ENCODE assay signal across 1 cellular context in the genomic region with DNA sequence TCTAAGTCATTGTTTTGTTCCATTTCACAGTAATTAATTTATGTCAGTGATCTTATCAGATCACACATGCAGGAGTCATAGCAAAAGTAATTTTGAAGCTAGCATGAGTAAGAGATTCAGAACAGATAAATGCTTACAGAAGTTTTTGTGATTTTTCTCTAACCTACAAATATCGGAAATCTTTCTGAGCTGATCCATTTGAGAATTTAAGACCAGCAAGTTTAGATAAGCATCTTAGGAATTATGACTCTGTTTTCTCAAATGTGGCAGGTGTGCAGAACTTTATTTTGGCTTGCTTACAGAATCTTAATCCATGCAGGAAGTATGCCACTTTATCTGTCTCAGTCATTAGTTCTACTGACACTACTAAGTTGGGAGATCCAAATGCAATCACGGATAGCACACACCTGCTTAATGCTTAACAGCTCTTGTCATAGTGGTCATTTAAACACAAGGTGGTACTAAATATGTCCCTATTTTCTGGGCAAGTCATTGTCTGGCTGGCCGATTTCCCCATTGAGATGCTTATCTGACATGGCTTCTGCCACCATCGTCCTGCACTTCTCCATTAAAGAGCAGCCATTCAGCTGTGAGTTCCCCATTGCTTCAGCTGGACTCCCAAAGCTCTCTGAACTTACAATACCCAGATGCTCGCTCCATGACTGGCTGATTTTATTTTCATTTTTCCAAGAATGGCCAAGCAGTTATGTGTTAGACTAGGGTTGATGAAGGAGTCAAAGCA.
A peak's percentile ranks its signal among the peaks of the same experiment; 100 is the strongest.
TF ChIP-seq lines count a peak whose summit lies in the region.

No MANE protein-coding gene starts in this region.

TF ChIP-seq in SK-N-SH, 30 proteins besides CTCF, POLR2A, EP300 and RAD21 (continued from another document):
- no peak; the same call in 1 of the 2 replicates for TF ChIP-seq ELF1 (IDR thresholded peaks at IDR 0.05)
- TF ChIP-seq FOXJ3 (CRISPR knock-in tag; IDR thresholded peaks at IDR 0.05): no peak
- peak; percentile 80 for TF ChIP-seq GATA2 (CRISPR knock-in tag; IDR thresholded peaks at IDR 0.05)
- no peak; the same call in 1 of the 2 replicates for TF ChIP-seq SIN3A (IDR thresholded peaks at IDR 0.05; ENCODE audit: borderline replicate concordance, low read depth, low read length)
- TF ChIP-seq, protein P1, sequence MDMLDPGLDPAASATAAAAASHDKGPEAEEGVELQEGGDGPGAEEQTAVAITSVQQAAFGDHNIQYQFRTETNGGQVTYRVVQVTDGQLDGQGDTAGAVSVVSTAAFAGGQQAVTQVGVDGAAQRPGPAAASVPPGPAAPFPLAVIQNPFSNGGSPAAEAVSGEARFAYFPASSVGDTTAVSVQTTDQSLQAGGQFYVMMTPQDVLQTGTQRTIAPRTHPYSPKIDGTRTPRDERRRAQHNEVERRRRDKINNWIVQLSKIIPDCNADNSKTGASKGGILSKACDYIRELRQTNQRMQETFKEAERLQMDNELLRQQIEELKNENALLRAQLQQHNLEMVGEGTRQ (IDR thresholded peaks at IDR 0.05; ENCODE audit: borderline replicate concordance, low read depth, low read length): no peak
- TF ChIP-seq, protein P2, sequence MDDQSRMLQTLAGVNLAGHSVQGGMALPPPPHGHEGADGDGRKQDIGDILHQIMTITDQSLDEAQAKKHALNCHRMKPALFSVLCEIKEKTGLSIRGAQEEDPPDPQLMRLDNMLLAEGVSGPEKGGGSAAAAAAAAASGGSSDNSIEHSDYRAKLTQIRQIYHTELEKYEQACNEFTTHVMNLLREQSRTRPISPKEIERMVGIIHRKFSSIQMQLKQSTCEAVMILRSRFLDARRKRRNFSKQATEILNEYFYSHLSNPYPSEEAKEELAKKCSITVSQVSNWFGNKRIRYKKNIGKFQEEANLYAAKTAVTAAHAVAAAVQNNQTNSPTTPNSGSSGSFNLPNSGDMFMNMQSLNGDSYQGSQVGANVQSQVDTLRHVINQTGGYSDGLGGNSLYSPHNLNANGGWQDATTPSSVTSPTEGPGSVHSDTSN (IDR thresholded peaks at IDR 0.05): peak; percentile 89
- peak; percentile 49; the same call in 1 of the 2 replicates for TF ChIP-seq YY1 (IDR thresholded peaks at IDR 0.05; ENCODE audit: low read depth)
- TF ChIP-seq TEAD4 (IDR thresholded peaks at IDR 0.05; ENCODE audit: borderline replicate concordance, insufficient read depth): peak; percentile 96
- TF ChIP-seq, protein P3, sequence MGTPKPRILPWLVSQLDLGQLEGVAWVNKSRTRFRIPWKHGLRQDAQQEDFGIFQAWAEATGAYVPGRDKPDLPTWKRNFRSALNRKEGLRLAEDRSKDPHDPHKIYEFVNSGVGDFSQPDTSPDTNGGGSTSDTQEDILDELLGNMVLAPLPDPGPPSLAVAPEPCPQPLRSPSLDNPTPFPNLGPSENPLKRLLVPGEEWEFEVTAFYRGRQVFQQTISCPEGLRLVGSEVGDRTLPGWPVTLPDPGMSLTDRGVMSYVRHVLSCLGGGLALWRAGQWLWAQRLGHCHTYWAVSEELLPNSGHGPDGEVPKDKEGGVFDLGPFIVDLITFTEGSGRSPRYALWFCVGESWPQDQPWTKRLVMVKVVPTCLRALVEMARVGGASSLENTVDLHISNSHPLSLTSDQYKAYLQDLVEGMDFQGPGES (IDR thresholded peaks at IDR 0.05; ENCODE audit: low read depth, low read length): no peak
- TF ChIP-seq MXI1 (IDR thresholded peaks at IDR 0.05; ENCODE audit: low read depth, low read length): no peak; the same call in 1 of the 2 replicates
- TF ChIP-seq POLR2AphosphoS5 (IDR thresholded peaks at IDR 0.05; ENCODE audit: low read depth, low read length): peak; percentile 57; the same call in 1 of the 2 replicates
- TF ChIP-seq TCF12 (IDR thresholded peaks at IDR 0.05): peak; percentile 97
- TF ChIP-seq, protein P4, sequence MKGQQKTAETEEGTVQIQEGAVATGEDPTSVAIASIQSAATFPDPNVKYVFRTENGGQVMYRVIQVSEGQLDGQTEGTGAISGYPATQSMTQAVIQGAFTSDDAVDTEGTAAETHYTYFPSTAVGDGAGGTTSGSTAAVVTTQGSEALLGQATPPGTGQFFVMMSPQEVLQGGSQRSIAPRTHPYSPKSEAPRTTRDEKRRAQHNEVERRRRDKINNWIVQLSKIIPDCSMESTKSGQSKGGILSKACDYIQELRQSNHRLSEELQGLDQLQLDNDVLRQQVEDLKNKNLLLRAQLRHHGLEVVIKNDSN (IDR thresholded peaks at IDR 0.05; ENCODE audit: borderline replicate concordance, low read depth): no peak
- TF ChIP-seq RFX5 (IDR thresholded peaks at IDR 0.05; ENCODE audit: low read length): no peak
- TF ChIP-seq CHD2 (IDR thresholded peaks at IDR 0.05; ENCODE audit: low read length, partially characterized antibody): no peak
- TF ChIP-seq NFIC (IDR thresholded peaks at IDR 0.05; ENCODE audit: borderline replicate concordance): peak; percentile 91
- no peak for TF ChIP-seq NRF1 (IDR thresholded peaks at IDR 0.05; ENCODE audit: low read depth, low read length)
